Comparison of ENCODE assay signal across 8 cellular contexts in genomic region chr7:100469227-100470044, GRCh38. TPM values are rescaled to one million over a fixed set of nuclear protein-coding genes. Genes with fewer than 3 reads are reported as not detected.
DNase-seq lines count a peak whose midpoint lies in the region; ATAC-seq and TF ChIP-seq lines count a peak whose summit lies in the region.

No MANE protein-coding gene starts in this region.

- peak; percentile 89 for TF ChIP-seq CTCF in coronary artery (IDR thresholded peaks at IDR 0.05)
- TF ChIP-seq CTCF in right lobe of liver (IDR thresholded peaks at IDR 0.05), result peak; percentile 82 to 96 (median 91)

- intact Hi-C loops in right lobe of liver (cut with DNase I), result loop anchor here (5.0 to 10.0 kb wide), 2 partner anchors 93 to 215 kb away; no protein-coding TSS in a partner anchor

- H3K4me1 ChIP-seq in right lobe of liver, result peaks cover 0 to 14% (median 2%) of the 10 kb centered on the region in 4 donors

- H3K27ac ChIP-seq in coronary artery (peak overlapping the region in 1 of 2 donors; percentile 47), right lobe of liver (no peak overlapping the region)

- peaks cover 0 to 11% (median 4%) of the 10 kb centered on the region in 4 donors for H3K36me3 ChIP-seq in right lobe of liver

- H3K27me3 ChIP-seq in right lobe of liver, result no peaks in the 10 kb centered on the region

- no peak for TF ChIP-seq POLR2A in right lobe of liver (IDR thresholded peaks at IDR 0.05)

- no peak overlapping the region for H3K4me3 ChIP-seq in coronary artery
- no peak overlapping the region for H3K4me3 ChIP-seq in right lobe of liver

- WGBS in right lobe of liver (ENCODE audit: insufficient coverage, low coverage, low lambda C conversion rate, missing lambda C conversion rate), result 37% methylated on average over 9 of the region's 13 CpGs

- peak; percentile 74 for ATAC-seq in HG02798 (IDR thresholded peaks at IDR 0.05; ENCODE audit: poor library complexity, unreplicated experiment)
- ATAC-seq in right lobe of liver, result peak; percentile 85 to 93 (median 89)
- ATAC-seq in HG03159 (IDR thresholded peaks at IDR 0.05; ENCODE audit: unreplicated experiment), result no peak

- DNase-seq in DMS114 treated with DMSO at 0.1 percent for 48 hours (lab: John Stamatoyannopoulos, UW; ENCODE audit: unreplicated experiment) (peak; percentile 46), NCI-H526 (lab: John Stamatoyannopoulos, UW) (peak; percentile 19 to 90), coronary artery (ENCODE audit: low spot score) (peak; percentile 83), right lobe of liver (peak; percentile 88)
- peak; percentile 81 to 86 for DNase-seq in activated CD4-positive, alpha-beta T cell treated with anti-CD3 and anti-CD28 coated beads, Interleukin-2, amount 50 U/mL, for 4 hours
- peak; percentile 72 to 83 (median 76) for DNase-seq in stimulated activated CD4-positive, alpha-beta T cell treated with anti-CD3 and anti-CD28 coated beads, TNF-alpha, amount 100 ng/mL, for 24 hours (ENCODE audit: low read depth in 3 of 3)

- no peaks in the 10 kb centered on the region for H3K9me3 ChIP-seq in right lobe of liver

RNA-seq across cellular contexts. Expression of gene SPACDR, which starts 5.4 kb away (rescaled TPM):
- not detected for total RNA-seq in right lobe of liver

RNA-seq across cellular contexts. Expression of gene TSC22D4, which starts 9.6 kb away (rescaled TPM):
- 10 to 100 TPM; 12.5 to 20.5 (median 17.0) TPM for total RNA-seq in right lobe of liver

RNA-seq across cellular contexts. Expression of gene NYAP1, which starts 14.3 kb away (rescaled TPM):
- under 1 TPM; 0.06 to 0.74 (median 0.32) TPM for total RNA-seq in right lobe of liver

RNA-seq across cellular contexts. Expression of gene PPP1R35, which starts 33.1 kb away (rescaled TPM):
- 10 to 100 TPM in 5 of 6 experiments, 1 to 10 TPM in 1; 9.8 to 26.8 (median 13.2) TPM for total RNA-seq in right lobe of liver

RNA-seq across cellular contexts. Expression of gene MEPCE, which starts 39.8 kb away (rescaled TPM):
- total RNA-seq in right lobe of liver, result 10 to 100 TPM; 17.1 to 25.1 (median 20.7) TPM
